In the genomic region with DNA sequence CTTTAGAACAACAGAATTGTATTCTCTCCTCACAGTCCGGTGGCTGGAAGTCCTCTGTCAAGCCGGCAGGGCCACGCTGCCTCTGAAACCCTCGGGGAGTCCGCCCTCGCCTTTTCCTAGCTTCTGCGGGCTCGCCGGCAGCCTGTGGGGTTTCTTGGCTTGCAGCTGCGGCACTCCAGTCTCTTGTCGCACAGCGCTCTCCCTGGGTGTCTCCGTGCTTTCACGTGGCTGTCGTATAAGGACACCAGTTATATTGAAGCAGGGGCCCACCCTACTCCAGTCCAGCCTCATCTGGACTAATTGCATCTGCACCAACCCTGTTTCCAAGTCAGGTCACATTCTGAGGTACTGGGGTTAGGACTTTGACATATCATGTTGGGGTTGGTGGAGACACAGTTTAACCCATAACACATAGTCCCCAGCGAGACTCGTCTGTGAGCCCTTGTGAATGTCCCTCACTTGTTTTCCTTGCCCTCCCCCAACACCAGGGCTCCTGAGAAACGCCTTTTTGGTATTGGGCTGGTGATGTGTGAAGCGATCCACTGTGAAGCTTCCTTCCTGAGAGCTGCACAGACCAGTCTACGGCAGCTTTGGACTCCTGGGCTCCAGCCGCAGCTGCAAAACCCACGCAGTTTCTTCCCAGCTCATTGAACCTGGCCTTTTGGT, we compare ENCODE assay signal across 8 cellular contexts. TPM values are rescaled to one million over a fixed set of nuclear protein-coding genes. Genes with fewer than 3 reads are reported as not detected.
DNase-seq lines count a peak whose midpoint lies in the region; ATAC-seq and TF ChIP-seq lines count a peak whose summit lies in the region.

No MANE protein-coding gene starts in this region.

- TF ChIP-seq CTCF in thyroid gland (IDR thresholded peaks at IDR 0.05) (no peak), testis (IDR thresholded peaks at IDR 0.05) (no peak)

- TF ChIP-seq POLR2A in thyroid gland (IDR thresholded peaks at IDR 0.05): no peak
- no peak for TF ChIP-seq POLR2A in testis (IDR thresholded peaks at IDR 0.05)

- 61 to 63% methylated on average over 10 to 20 of the region's 22 CpGs for WGBS in thyroid gland, 2 donors
- WGBS in testis, 2 donors: 80 to 83% methylated on average over 22 of the region's 22 CpGs

- H3K27ac ChIP-seq in thyroid gland: peak overlapping the region in 2 of 3 donors; percentile 78
- peak overlapping the region in 1 of 2 donors; percentile 59 for H3K27ac ChIP-seq in testis

- H3K4me1 ChIP-seq in thyroid gland (peaks cover 15 to 40% of the 10 kb centered on the region in 2 donors), testis (no peaks in the 10 kb centered on the region)

- H3K9me3 ChIP-seq in thyroid gland: no peaks in the 10 kb centered on the region
- no peaks in the 10 kb centered on the region for H3K9me3 ChIP-seq in testis

- peak; percentile 44 for DNase-seq in AG20443 (ENCODE audit: low spot score)
- DNase-seq in activated CD8-positive, alpha-beta memory T cell treated with anti-CD3 and anti-CD28 coated beads, Interleukin-2, amount 50 U/mL, for 4 hours: peak; percentile 35
- peak in 35 of 51 donors; percentile 6 to 67 (median 32) for DNase-seq in hypothalamus (lab: John Stamatoyannopoulos, UW)
- DNase-seq in thyroid gland: no peak
- DNase-seq in testis: no peak
- DNase-seq in NCI-H526 treated with DMSO at 0.1 percent for 48 hours (lab: John Stamatoyannopoulos, UW): no peak

- intact Hi-C loops in thyroid gland (cut with DNase I) (no loop called here), testis (cut with DNase I; ENCODE audit: low total_unique reads) (no loop called here)

- ATAC-seq in GM19324 (IDR thresholded peaks at IDR 0.05; ENCODE audit: low FRiP score, unreplicated experiment) (peak; percentile 30), HG03342 (IDR thresholded peaks at IDR 0.05; ENCODE audit: unreplicated experiment) (peak; percentile 37)

- H3K36me3 ChIP-seq in thyroid gland: no peaks in the 10 kb centered on the region
- no peaks in the 10 kb centered on the region for H3K36me3 ChIP-seq in testis (ENCODE audit: low read depth, missing control alignments)

- no peaks in the 10 kb centered on the region for H3K27me3 ChIP-seq in thyroid gland
- H3K27me3 ChIP-seq in testis: no peaks in the 10 kb centered on the region

- H3K4me3 ChIP-seq in thyroid gland (replicated peaks in 1 of 3) (no peak overlapping the region), testis (no peak overlapping the region)

RNA-seq across cellular contexts. Expression of a gene that starts 22.7 kb away (rescaled TPM):
- total RNA-seq in thyroid gland (10 to 100 TPM; 11.1 to 17.9 (median 16.4) TPM), testis (10 to 100 TPM; 12.6 to 15.0 TPM)
- polyA plus RNA-seq in testis (ENCODE audit: insufficient read depth, low read depth, low replicate concordance): 9.1 TPM

Comparison
In these comparisons a context has a peak if more than half of its experiments do, and no peak if none do; other contexts are left out.
1. DNase-seq: peak in AG20443 (single experiment), activated CD8-positive, alpha-beta memory T cell treated with anti-CD3 and anti-CD28 coated beads, Interleukin-2, amount 50 U/mL, for 4 hours (single experiment) and hypothalamus (35 of 51); none in thyroid gland (0 of 2), testis (single experiment) and NCI-H526 treated with DMSO at 0.1 percent for 48 hours (single experiment).